ENCODE assay signal across 8 cellular contexts in genomic region chr12:132560831-132561783, GRCh38. TPM values are rescaled to one million over a fixed set of nuclear protein-coding genes. Genes with fewer than 3 reads are reported as not detected.
DNase-seq lines count a peak whose midpoint lies in the region; ATAC-seq and TF ChIP-seq lines count a peak whose summit lies in the region.

No MANE protein-coding gene starts in this region.

- H3K27me3 ChIP-seq in Loucy (ENCODE audit: insufficient read depth, low read length, poor library complexity, severe bottlenecking) (no peaks in the 10 kb centered on the region), aorta (ENCODE audit: control insufficient read depth in 1 of 2, insufficient read depth in 2 of 2, low read length in 1 of 2) (no peaks in the 10 kb centered on the region)

- H3K36me3 ChIP-seq in Loucy (ENCODE audit: insufficient read depth, low read length), result peaks cover 14% of the 10 kb centered on the region; the same call in 1 of the 2 replicates
- no peaks in the 10 kb centered on the region for H3K36me3 ChIP-seq in aorta (ENCODE audit: control insufficient read depth in 1 of 2, insufficient read depth in 2 of 2, low read length in 1 of 2)

- H3K9me3 ChIP-seq in Loucy (ENCODE audit: insufficient read depth, low read depth, low read length), result no peaks in the 10 kb centered on the region
- no peaks in the 10 kb centered on the region for H3K9me3 ChIP-seq in aorta (ENCODE audit: control insufficient read depth, low read length)

- H3F3A ChIP-seq in Loucy (ENCODE audit: low read depth), result peaks cover 4% of the 10 kb centered on the region; the same call in 1 of the 2 replicates

- no peaks in the 10 kb centered on the region for H3K9me2 ChIP-seq in Loucy (replicated peaks; ENCODE audit: low read depth, low read length)

- H3K79me2 ChIP-seq in Loucy (ENCODE audit: insufficient read depth, low read length), result peaks cover 59% of the 10 kb centered on the region

- no peak overlapping the region for H3K27ac ChIP-seq in aorta (ENCODE audit: low read depth in 1 of 2, low read length in 2 of 2)

- intact Hi-C loops in aorta (cut with DNase I), result no loop called here

- peaks cover 29% of the 10 kb centered on the region for H4K20me1 ChIP-seq in Loucy (ENCODE audit: insufficient read depth, low read length, poor library complexity, severe bottlenecking)

- H2AFZ ChIP-seq in Loucy (ENCODE audit: low read length), result no peak overlapping the region

- peak; percentile 83 for TF ChIP-seq CTCF in Loucy (conservative IDR thresholded peaks at IDR 0.05; ENCODE audit: low read length)

- peak overlapping the region; percentile 81 for H3K9ac ChIP-seq in Loucy (ENCODE audit: low read depth, low read length, poor library complexity, severe bottlenecking)

- peak; percentile 60 for DNase-seq in EH (ENCODE audit: low read depth)
- peak; percentile 82 to 90 for DNase-seq in SHP77 (lab: John Stamatoyannopoulos, UW)
- peak; percentile 89 for DNase-seq in activated effector memory CD4-positive, alpha-beta T cell treated with anti-CD3 and anti-CD28 coated beads, Interleukin-2, amount 50 U/mL, for 16 hours
- peak; percentile 72 for DNase-seq in glomerular visceral epithelial cell (ENCODE audit: extremely low spot score)
- DNase-seq in renal cortical epithelial cell (ENCODE audit: low read depth), result peak; percentile 10
- DNase-seq in aorta, result peak in 1 of 2 donors; percentile 88

- H3K4me3 ChIP-seq in Loucy (ENCODE audit: low read length, poor library complexity, severe bottlenecking) (peak overlapping the region; percentile 90), aorta (ENCODE audit: low read length in 2 of 2) (no peak overlapping the region)

- ATAC-seq in aorta (ENCODE audit: low FRiP score) (peak; percentile 23), HG03565 (IDR thresholded peaks at IDR 0.05; ENCODE audit: unreplicated experiment) (no peak)

- 37 to 45% methylated on average over 38 of the region's 38 CpGs for WGBS in aorta, 2 donors

- H3K4me2 ChIP-seq in Loucy (ENCODE audit: low read depth, low read length, poor library complexity, severe bottlenecking), result peak overlapping the region; percentile 96

- H3K4me1 ChIP-seq in Loucy (ENCODE audit: insufficient read depth, low read length, poor library complexity, severe bottlenecking) (peaks cover 39% of the 10 kb centered on the region), aorta (ENCODE audit: control insufficient read depth in 1 of 2, insufficient read depth in 2 of 2, low read length in 2 of 2) (no peaks in the 10 kb centered on the region)

RNA-seq across cellular contexts. Expression of gene LRCOL1, which starts 49.3 kb away (rescaled TPM):
- total RNA-seq in renal cortical epithelial cell (0.15 TPM in 1 of 2 replicates, not detected in the other), aorta (1 to 10 TPM in 1 of 2 donors, not detected in 1; 1.2 TPM)
- polyA plus RNA-seq in aorta, result under 1 TPM in 1 of 2 donors, not detected in 1; 0.59 TPM

RNA-seq across cellular contexts. Expression of gene P2RX2, which starts 57.5 kb away (rescaled TPM):
- total RNA-seq in renal cortical epithelial cell (not detected in 2 replicates), aorta (under 1 TPM in 1 of 2 donors, not detected in 1; 0.27 TPM)
- polyA plus RNA-seq in aorta, result not detected
